Comparison of ENCODE assay signal across 1 cellular context in the genomic region with DNA sequence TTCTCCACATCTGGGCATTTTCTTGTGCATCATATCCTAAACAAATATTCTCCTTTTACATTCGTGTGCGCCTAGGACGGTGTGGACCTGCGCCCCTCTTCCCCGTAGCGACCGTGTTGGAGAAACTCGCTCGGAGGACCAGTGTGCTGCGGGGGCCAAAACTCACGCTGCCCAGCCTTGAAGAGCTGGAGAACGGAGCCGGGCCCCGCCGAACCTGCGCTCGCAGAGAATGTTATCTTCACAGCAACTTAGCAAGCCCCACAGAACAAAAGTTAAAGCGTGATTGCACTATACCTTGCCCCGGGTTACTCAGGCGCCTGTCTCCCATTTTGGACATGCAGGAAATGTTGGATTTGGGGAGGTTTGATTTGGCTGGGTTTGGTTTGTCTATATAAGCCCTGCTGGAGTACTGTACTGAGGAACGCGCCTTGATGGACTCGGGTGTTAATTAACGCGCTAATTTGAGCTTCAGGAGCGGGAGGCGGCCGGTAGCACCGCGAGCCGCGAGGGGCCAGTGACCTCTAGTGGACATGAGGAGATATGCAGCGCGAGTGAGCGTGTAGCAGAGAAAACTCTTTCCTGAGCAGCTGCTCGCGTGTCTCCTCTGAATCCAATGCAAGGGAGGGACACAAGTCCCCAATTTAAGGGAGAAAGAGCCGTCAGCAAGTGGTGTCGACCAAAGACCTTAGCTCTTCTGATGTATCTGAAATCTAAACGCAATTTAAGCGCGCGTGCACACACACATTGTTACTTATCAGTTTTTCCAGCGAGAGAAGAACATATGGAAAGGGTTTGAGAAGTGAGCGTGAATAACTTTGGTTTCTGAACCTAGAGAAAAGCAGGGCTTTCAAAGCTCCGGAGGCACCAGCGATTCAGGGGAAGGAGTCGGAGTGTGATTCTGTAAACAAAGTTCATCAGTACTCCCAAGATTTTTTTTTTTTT.
A peak's percentile ranks its signal among the peaks of the same experiment; 100 is the strongest.
TF ChIP-seq lines count a peak whose summit lies in the region.

No MANE protein-coding gene starts in this region.

TF ChIP-seq in HEK293, 187 proteins besides CTCF, POLR2A, EP300 and RAD21 (continued from another document and continues in another):
- TF ChIP-seq ZNF132 (tag by site-specific recombination; IDR thresholded peaks at IDR 0.05; ENCODE audit: borderline replicate concordance): no peak
- TF ChIP-seq, protein P1, sequence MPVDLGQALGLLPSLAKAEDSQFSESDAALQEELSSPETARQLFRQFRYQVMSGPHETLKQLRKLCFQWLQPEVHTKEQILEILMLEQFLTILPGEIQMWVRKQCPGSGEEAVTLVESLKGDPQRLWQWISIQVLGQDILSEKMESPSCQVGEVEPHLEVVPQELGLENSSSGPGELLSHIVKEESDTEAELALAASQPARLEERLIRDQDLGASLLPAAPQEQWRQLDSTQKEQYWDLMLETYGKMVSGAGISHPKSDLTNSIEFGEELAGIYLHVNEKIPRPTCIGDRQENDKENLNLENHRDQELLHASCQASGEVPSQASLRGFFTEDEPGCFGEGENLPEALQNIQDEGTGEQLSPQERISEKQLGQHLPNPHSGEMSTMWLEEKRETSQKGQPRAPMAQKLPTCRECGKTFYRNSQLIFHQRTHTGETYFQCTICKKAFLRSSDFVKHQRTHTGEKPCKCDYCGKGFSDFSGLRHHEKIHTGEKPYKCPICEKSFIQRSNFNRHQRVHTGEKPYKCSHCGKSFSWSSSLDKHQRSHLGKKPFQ (tag by site-specific recombination; IDR thresholded peaks at IDR 0.05): no peak
- TF ChIP-seq ZNF785 (tag by site-specific recombination; IDR thresholded peaks at IDR 0.05): no peak
- TF ChIP-seq ZBTB21 (tag by site-specific recombination; IDR thresholded peaks at IDR 0.05): no peak
- TF ChIP-seq, protein P2, sequence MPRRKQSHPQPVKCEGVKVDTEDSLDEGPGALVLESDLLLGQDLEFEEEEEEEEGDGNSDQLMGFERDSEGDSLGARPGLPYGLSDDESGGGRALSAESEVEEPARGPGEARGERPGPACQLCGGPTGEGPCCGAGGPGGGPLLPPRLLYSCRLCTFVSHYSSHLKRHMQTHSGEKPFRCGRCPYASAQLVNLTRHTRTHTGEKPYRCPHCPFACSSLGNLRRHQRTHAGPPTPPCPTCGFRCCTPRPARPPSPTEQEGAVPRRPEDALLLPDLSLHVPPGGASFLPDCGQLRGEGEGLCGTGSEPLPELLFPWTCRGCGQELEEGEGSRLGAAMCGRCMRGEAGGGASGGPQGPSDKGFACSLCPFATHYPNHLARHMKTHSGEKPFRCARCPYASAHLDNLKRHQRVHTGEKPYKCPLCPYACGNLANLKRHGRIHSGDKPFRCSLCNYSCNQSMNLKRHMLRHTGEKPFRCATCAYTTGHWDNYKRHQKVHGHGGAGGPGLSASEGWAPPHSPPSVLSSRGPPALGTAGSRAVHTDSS (tag by site-specific recombination; IDR thresholded peaks at IDR 0.05): no peak
- no peak for TF ChIP-seq ZNF701 (tag by site-specific recombination; IDR thresholded peaks at IDR 0.05)
- TF ChIP-seq ZNF184 (tag by site-specific recombination; IDR thresholded peaks at IDR 0.05): no peak
- TF ChIP-seq ZNF776 (tag by site-specific recombination; IDR thresholded peaks at IDR 0.05; ENCODE audit: borderline replicate concordance): no peak
- TF ChIP-seq ZFHX2 (tag by site-specific recombination; conservative IDR thresholded peaks at IDR 0.05): no peak
- no peak for TF ChIP-seq ZNF223 (tag by site-specific recombination; IDR thresholded peaks at IDR 0.05)
- TF ChIP-seq, protein P3, sequence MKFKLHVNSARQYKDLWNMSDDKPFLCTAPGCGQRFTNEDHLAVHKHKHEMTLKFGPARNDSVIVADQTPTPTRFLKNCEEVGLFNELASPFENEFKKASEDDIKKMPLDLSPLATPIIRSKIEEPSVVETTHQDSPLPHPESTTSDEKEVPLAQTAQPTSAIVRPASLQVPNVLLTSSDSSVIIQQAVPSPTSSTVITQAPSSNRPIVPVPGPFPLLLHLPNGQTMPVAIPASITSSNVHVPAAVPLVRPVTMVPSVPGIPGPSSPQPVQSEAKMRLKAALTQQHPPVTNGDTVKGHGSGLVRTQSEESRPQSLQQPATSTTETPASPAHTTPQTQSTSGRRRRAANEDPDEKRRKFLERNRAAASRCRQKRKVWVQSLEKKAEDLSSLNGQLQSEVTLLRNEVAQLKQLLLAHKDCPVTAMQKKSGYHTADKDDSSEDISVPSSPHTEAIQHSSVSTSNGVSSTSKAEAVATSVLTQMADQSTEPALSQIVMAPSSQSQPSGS (tag by site-specific recombination; IDR thresholded peaks at IDR 0.05; ENCODE audit: low read depth): no peak
- TF ChIP-seq GLIS1 (tag by site-specific recombination; IDR thresholded peaks at IDR 0.05): no peak
- TF ChIP-seq, protein P4, sequence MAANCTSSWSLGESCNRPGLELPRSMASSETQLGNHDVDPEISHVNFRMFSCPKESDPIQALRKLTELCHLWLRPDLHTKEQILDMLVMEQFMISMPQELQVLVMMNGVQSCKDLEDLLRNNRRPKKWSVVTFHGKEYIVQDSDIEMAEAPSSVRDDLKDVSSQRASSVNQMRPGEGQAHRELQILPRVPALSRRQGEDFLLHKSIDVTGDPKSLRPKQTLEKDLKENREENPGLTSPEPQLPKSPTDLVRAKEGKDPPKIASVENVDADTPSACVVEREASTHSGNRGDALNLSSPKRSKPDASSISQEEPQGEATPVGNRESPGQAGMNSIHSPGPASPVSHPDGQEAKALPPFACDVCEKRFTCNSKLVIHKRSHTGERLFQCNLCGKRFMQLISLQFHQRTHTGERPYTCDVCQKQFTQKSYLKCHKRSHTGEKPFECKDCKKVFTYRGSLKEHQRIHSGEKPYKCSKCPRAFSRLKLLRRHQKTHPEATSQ (tag by site-specific recombination; IDR thresholded peaks at IDR 0.05): no peak
- TF ChIP-seq, protein P5, sequence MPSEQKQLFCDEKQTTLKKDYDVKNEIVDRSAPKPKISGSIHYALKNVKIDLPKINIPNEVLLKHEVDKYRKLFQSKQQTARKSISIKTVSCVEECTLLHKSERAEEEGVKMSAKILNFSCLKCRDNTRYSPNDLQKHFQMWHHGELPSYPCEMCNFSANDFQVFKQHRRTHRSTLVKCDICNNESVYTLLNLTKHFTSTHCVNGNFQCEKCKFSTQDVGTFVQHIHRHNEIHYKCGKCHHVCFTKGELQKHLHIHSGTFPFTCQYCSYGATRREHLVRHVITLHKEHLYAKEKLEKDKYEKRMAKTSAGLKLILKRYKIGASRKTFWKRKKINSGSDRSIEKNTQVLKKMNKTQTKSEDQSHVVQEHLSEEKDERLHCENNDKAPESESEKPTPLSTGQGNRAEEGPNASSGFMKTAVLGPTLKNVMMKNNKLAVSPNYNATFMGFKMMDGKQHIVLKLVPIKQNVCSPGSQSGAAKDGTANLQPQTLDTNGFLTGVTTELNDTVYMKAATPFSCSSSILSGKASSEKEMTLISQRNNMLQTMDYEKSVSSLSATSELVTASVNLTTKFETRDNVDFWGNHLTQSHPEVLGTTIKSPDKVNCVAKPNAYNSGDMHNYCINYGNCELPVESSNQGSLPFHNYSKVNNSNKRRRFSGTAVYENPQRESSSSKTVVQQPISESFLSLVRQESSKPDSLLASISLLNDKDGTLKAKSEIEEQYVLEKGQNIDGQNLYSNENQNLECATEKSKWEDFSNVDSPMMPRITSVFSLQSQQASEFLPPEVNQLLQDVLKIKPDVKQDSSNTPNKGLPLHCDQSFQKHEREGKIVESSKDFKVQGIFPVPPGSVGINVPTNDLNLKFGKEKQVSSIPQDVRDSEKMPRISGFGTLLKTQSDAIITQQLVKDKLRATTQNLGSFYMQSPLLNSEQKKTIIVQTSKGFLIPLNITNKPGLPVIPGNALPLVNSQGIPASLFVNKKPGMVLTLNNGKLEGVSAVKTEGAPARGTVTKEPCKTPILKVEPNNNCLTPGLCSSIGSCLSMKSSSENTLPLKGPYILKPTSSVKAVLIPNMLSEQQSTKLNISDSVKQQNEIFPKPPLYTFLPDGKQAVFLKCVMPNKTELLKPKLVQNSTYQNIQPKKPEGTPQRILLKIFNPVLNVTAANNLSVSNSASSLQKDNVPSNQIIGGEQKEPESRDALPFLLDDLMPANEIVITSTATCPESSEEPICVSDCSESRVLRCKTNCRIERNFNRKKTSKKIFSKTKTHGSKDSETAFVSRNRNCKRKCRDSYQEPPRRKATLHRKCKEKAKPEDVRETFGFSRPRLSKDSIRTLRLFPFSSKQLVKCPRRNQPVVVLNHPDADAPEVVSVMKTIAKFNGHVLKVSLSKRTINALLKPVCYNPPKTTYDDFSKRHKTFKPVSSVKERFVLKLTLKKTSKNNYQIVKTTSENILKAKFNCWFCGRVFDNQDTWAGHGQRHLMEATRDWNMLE (tag by site-specific recombination; conservative IDR thresholded peaks at IDR 0.05; ENCODE audit: low read depth): no peak
- TF ChIP-seq, protein P6, sequence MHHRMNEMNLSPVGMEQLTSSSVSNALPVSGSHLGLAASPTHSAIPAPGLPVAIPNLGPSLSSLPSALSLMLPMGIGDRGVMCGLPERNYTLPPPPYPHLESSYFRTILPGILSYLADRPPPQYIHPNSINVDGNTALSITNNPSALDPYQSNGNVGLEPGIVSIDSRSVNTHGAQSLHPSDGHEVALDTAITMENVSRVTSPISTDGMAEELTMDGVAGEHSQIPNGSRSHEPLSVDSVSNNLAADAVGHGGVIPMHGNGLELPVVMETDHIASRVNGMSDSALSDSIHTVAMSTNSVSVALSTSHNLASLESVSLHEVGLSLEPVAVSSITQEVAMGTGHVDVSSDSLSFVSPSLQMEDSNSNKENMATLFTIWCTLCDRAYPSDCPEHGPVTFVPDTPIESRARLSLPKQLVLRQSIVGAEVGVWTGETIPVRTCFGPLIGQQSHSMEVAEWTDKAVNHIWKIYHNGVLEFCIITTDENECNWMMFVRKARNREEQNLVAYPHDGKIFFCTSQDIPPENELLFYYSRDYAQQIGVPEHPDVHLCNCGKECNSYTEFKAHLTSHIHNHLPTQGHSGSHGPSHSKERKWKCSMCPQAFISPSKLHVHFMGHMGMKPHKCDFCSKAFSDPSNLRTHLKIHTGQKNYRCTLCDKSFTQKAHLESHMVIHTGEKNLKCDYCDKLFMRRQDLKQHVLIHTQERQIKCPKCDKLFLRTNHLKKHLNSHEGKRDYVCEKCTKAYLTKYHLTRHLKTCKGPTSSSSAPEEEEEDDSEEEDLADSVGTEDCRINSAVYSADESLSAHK (tag by site-specific recombination; IDR thresholded peaks at IDR 0.05): no peak
- TF ChIP-seq, protein P7, sequence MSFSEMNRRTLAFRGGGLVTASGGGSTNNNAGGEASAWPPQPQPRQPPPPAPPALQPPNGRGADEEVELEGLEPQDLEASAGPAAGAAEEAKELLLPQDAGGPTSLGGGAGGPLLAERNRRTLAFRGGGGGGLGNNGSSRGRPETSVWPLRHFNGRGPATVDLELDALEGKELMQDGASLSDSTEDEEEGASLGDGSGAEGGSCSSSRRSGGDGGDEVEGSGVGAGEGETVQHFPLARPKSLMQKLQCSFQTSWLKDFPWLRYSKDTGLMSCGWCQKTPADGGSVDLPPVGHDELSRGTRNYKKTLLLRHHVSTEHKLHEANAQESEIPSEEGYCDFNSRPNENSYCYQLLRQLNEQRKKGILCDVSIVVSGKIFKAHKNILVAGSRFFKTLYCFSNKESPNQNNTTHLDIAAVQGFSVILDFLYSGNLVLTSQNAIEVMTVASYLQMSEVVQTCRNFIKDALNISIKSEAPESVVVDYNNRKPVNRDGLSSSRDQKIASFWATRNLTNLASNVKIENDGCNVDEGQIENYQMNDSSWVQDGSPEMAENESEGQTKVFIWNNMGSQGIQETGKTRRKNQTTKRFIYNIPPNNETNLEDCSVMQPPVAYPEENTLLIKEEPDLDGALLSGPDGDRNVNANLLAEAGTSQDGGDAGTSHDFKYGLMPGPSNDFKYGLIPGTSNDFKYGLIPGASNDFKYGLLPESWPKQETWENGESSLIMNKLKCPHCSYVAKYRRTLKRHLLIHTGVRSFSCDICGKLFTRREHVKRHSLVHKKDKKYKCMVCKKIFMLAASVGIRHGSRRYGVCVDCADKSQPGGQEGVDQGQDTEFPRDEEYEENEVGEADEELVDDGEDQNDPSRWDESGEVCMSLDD (tag by site-specific recombination; IDR thresholded peaks at IDR 0.05): no peak
- no peak for TF ChIP-seq ZNF214 (tag by site-specific recombination; IDR thresholded peaks at IDR 0.05; ENCODE audit: borderline replicate concordance)
- no peak for TF ChIP-seq GFI1B (tag by site-specific recombination; IDR thresholded peaks at IDR 0.05)
- TF ChIP-seq KLF1 (tag by site-specific recombination; IDR thresholded peaks at IDR 0.05): no peak
- TF ChIP-seq ZBTB7A (tag by site-specific recombination; IDR thresholded peaks at IDR 0.05; ENCODE audit: low read depth): no peak
- no peak for TF ChIP-seq SP2 (tag by site-specific recombination; IDR thresholded peaks at IDR 0.05)
- no peak for TF ChIP-seq ZBTB8A (tag by site-specific recombination; IDR thresholded peaks at IDR 0.05)
- no peak for TF ChIP-seq TCF7L2 (IDR thresholded peaks at IDR 0.05; ENCODE audit: borderline replicate concordance, low read depth, low read length)
- TF ChIP-seq, protein P8, sequence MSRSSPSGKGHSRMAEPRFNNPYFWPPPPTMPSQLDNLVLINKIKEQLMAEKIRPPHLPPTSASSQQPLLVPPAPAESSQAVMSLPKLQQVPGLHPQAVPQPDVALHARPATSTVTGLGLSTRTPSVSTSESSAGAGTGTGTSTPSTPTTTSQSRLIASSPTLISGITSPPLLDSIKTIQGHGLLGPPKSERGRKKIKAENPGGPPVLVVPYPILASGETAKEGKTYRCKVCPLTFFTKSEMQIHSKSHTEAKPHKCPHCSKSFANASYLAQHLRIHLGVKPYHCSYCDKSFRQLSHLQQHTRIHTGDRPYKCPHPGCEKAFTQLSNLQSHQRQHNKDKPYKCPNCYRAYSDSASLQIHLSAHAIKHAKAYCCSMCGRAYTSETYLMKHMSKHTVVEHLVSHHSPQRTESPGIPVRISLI (tag by site-specific recombination; IDR thresholded peaks at IDR 0.05): no peak
- no peak for TF ChIP-seq ZNF37A (tag by site-specific recombination; IDR thresholded peaks at IDR 0.05)
- TF ChIP-seq KLF8 (tag by site-specific recombination; IDR thresholded peaks at IDR 0.05): no peak
- no peak for TF ChIP-seq ZNF155 (tag by site-specific recombination; IDR thresholded peaks at IDR 0.05)
- no peak for TF ChIP-seq KLF16 (tag by site-specific recombination; IDR thresholded peaks at IDR 0.05)
- TF ChIP-seq, protein P9, sequence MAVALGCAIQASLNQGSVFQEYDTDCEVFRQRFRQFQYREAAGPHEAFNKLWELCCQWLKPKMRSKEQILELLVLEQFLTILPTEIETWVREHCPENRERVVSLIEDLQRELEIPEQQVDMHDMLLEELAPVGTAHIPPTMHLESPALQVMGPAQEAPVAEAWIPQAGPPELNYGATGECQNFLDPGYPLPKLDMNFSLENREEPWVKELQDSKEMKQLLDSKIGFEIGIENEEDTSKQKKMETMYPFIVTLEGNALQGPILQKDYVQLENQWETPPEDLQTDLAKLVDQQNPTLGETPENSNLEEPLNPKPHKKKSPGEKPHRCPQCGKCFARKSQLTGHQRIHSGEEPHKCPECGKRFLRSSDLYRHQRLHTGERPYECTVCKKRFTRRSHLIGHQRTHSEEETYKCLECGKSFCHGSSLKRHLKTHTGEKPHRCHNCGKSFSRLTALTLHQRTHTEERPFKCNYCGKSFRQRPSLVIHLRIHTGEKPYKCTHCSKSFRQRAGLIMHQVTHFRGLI (tag by site-specific recombination; IDR thresholded peaks at IDR 0.05): no peak; the same call in 1 of the 2 replicates
- TF ChIP-seq ZNF660 (tag by site-specific recombination; IDR thresholded peaks at IDR 0.05): peak; percentile 63; the same call in 1 of the 2 replicates
